Comparison of ENCODE assay signal across 8 cellular contexts in genomic region chr7:90246184-90246583, GRCh38. TPM values are rescaled to one million over a fixed set of nuclear protein-coding genes. Genes with fewer than 3 reads are reported as not detected.
DNase-seq lines count a peak whose midpoint lies in the region; ATAC-seq and TF ChIP-seq lines count a peak whose summit lies in the region.

No MANE protein-coding gene starts in this region.

- no peaks in the 10 kb centered on the region for H3K79me1 ChIP-seq in mesendoderm (ENCODE audit: low read length)

- no peak for DNase-seq in activated T-cell treated with anti-CD3 and anti-CD28 coated beads, Interleukin-2, amount 50 U/mL, for 4 hours
- no peak for DNase-seq in activated T-cell treated with anti-CD3 and anti-CD28 coated beads for 4 hours
- no peak for DNase-seq in chondrocyte (ENCODE audit: low spot score)
- DNase-seq in mesendoderm, result peak; percentile 86
- DNase-seq in testis, result no peak
- no peak for DNase-seq in SIG-M5 treated with dmso at 0.1 percent for 504 hours (lab: John Stamatoyannopoulos, UW; ENCODE audit: unreplicated experiment)
- DNase-seq in NOMO-1 (lab: John Stamatoyannopoulos, UW; ENCODE audit: unreplicated experiment in 2 of 2), result no peak
- no peak for DNase-seq in superior temporal gyrus (ENCODE audit: extremely low spot score)

- WGBS in mesendoderm (ENCODE audit: extremely low coverage, insufficient coverage, low lambda C conversion rate), result no CpG with 5 or more reads among the region's 9 CpGs
- WGBS in testis, 2 donors, result 28 to 33% methylated on average over 6 to 9 of the region's 9 CpGs

- no peak overlapping the region for H2BK5ac ChIP-seq in mesendoderm (ENCODE audit: low read length)

- peak overlapping the region; percentile 89 for H3K4me2 ChIP-seq in mesendoderm (ENCODE audit: low read length)

- H2BK120ac ChIP-seq in mesendoderm (ENCODE audit: low read depth, low read length), result no peak overlapping the region

- H3K36me3 ChIP-seq in mesendoderm (ENCODE audit: control insufficient read depth, insufficient read depth, low read length), result no peaks in the 10 kb centered on the region
- H3K36me3 ChIP-seq in testis (ENCODE audit: low read depth, missing control alignments), result no peaks in the 10 kb centered on the region

- H2AK5ac ChIP-seq in mesendoderm (ENCODE audit: low read length), result no peak overlapping the region

- TF ChIP-seq CTCF in chondrocyte (IDR thresholded peaks at IDR 0.05) (no peak), testis (IDR thresholded peaks at IDR 0.05) (no peak)

- no peak overlapping the region for H3K4me3 ChIP-seq in mesendoderm (ENCODE audit: low read length)
- H3K4me3 ChIP-seq in testis, result peak overlapping the region; percentile 88 to 97

- H3K27me3 Mint-ChIP-seq in activated T-cell treated with anti-CD3 and anti-CD28 coated beads, Interleukin-2, amount 50 U/mL, for 4 hours (ENCODE audit: low read depth), result peaks cover 38% of the 10 kb centered on the region
- H3K27me3 Mint-ChIP-seq in chondrocyte (ENCODE audit: low read depth), result peaks cover 61% of the 10 kb centered on the region

- no peak overlapping the region for H2BK15ac ChIP-seq in mesendoderm (replicated peaks; ENCODE audit: low read depth)

- no peaks in the 10 kb centered on the region for H3K9me3 Mint-ChIP-seq in activated T-cell treated with anti-CD3 and anti-CD28 coated beads, Interleukin-2, amount 50 U/mL, for 4 hours
- no peaks in the 10 kb centered on the region for H3K9me3 Mint-ChIP-seq in chondrocyte (ENCODE audit: low read depth)

- no peak overlapping the region for H3K4ac ChIP-seq in mesendoderm (ENCODE audit: low read depth, low read length)

- H3K79me2 ChIP-seq in mesendoderm (ENCODE audit: control insufficient read depth, insufficient read depth, low read length), result no peaks in the 10 kb centered on the region

- H3K9ac ChIP-seq in mesendoderm (ENCODE audit: low read length), result peak overlapping the region; percentile 7

- H3K27ac ChIP-seq in mesendoderm (ENCODE audit: low read depth, low read length) (peak overlapping the region; percentile 48), testis (no peak overlapping the region)

- H3K36me3 Mint-ChIP-seq in activated T-cell treated with anti-CD3 and anti-CD28 coated beads, Interleukin-2, amount 50 U/mL, for 4 hours (ENCODE audit: insufficient read depth), result no peaks in the 10 kb centered on the region
- H3K36me3 Mint-ChIP-seq in chondrocyte (ENCODE audit: low read depth), result no peaks in the 10 kb centered on the region

- no peak overlapping the region for H3K23ac ChIP-seq in mesendoderm (ENCODE audit: low read length)

- peak overlapping the region; percentile 49 for H3K56ac ChIP-seq in mesendoderm (ENCODE audit: low read length)

- H4K8ac ChIP-seq in mesendoderm (ENCODE audit: low read depth, low read length), result no peak overlapping the region

- H3K27me3 ChIP-seq in mesendoderm (ENCODE audit: insufficient read depth, low read length, poor library complexity) (no peaks in the 10 kb centered on the region), testis (no peaks in the 10 kb centered on the region)

- intact Hi-C loops in testis (cut with DNase I; ENCODE audit: low total_unique reads), result no loop called here

- TF ChIP-seq POLR2A in testis (IDR thresholded peaks at IDR 0.05), result no peak

- no peak overlapping the region for H3K18ac ChIP-seq in mesendoderm (ENCODE audit: low read length)

- no peaks in the 10 kb centered on the region for H3K9me3 ChIP-seq in testis

- ATAC-seq in activated T-cell treated with anti-CD3 and anti-CD28 coated beads, Interleukin-2, amount 50 U/mL, for 4 hours, result no peak

- H3K4me1 Mint-ChIP-seq in activated T-cell treated with anti-CD3 and anti-CD28 coated beads, Interleukin-2, amount 50 U/mL, for 4 hours (ENCODE audit: low read depth), result peaks cover 14% of the 10 kb centered on the region
- H3K4me1 Mint-ChIP-seq in chondrocyte (ENCODE audit: low read depth), result peaks cover 13% of the 10 kb centered on the region

- H3K27ac Mint-ChIP-seq in chondrocyte (ENCODE audit: unreplicated experiment), result no peak overlapping the region

- peaks cover 2% of the 10 kb centered on the region for H3K4me1 ChIP-seq in mesendoderm (ENCODE audit: control insufficient read depth, low read depth, low read length)
- H3K4me1 ChIP-seq in testis, result peaks cover 4% of the 10 kb centered on the region

- H4K5ac ChIP-seq in mesendoderm (ENCODE audit: low read length), result no peak overlapping the region

- peak overlapping the region; percentile 85 for H3K4me3 Mint-ChIP-seq in activated T-cell treated with anti-CD3 and anti-CD28 coated beads, Interleukin-2, amount 50 U/mL, for 4 hours
- H3K4me3 Mint-ChIP-seq in chondrocyte (ENCODE audit: unreplicated experiment), result peak overlapping the region; percentile 73

RNA-seq across cellular contexts. Expression of gene CFAP69, which starts 1.2 kb away (rescaled TPM):
- total RNA-seq in activated T-cell treated with anti-CD3 and anti-CD28 coated beads, Interleukin-2, amount 50 U/mL, for 4 hours, result under 1 TPM in 1 of 3 donors, not detected in 2; 0.20 TPM
- 0.55 to 1.2 TPM in 2 of 3 replicates, not detected in the other for total RNA-seq in chondrocyte
- 2.4 TPM for polyA plus RNA-seq in mesendoderm (2013, experiment 1 of 2)
- 2.6 TPM for polyA plus RNA-seq in mesendoderm (2013, experiment 2 of 2)
- 10 to 100 TPM in 1 of 2 donors, 1 to 10 TPM in 1; 8.7 to 18.0 TPM for total RNA-seq in testis
- 9.0 TPM for polyA plus RNA-seq in testis (ENCODE audit: insufficient read depth, low read depth, low replicate concordance)

RNA-seq across cellular contexts. Expression of gene STEAP2, which starts 34.6 kb away (rescaled TPM):
- total RNA-seq in activated T-cell treated with anti-CD3 and anti-CD28 coated beads, Interleukin-2, amount 50 U/mL, for 4 hours, result under 1 TPM in 2 of 3 donors, not detected in 1; 0.08 to 0.14 TPM
- total RNA-seq in chondrocyte (0.20 TPM in 1 of 3 replicates, not detected in the others), testis (1 to 10 TPM; 4.3 to 4.5 TPM)
- polyA plus RNA-seq in mesendoderm (2013, experiment 1 of 2), result 4.8 TPM
- 5.1 TPM for polyA plus RNA-seq in mesendoderm (2013, experiment 2 of 2)
- 1.8 TPM for polyA plus RNA-seq in testis (ENCODE audit: insufficient read depth, low read depth, low replicate concordance)
